ENCODE assay signal across 21 cellular contexts in the genomic region with DNA sequence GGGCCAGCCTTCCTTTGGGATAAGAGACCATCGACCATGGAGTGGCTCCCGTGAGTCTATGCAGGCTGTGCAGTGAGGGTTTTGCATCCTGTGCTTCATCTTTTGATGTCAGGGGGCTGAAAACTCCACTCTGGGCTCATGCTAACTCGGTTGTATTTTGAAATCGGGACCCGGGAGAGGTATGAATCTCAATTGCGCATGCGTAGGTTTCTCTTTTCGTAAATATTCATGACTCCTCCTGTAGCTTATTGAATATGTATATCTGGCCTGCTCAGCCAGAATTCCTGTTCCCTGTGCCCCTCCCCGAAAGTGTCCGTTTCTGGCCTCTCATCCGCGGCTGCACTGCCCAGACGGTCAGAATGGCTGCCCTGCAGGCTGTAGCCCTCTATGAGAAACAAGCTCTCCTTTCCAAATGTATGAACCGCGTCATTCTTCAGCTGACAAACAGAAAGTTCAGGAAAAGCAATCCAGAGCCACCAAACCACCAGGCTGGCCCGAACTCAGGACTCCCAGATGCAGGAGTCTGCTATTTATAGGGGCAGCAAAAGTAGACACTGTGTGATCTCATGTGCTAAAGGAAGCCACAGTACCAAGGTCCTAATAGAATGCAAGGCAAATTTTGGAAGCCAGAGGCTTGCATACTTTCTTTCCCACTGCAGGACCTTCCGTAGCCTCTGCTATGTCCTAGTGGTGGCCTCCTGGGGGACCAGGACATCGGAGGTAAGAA. TPM values are rescaled to one million over a fixed set of nuclear protein-coding genes. Genes with fewer than 3 reads are reported as not detected.
"Had no signal": no experiment of that assay in that cellular context is flagged by ENCODE, and none has a peak within 500 bp of the region (broad histone marks: within the 10 kb centered on the region; RNA-seq: fewer than 3 reads in every experiment).

No MANE protein-coding gene starts in this region.

- H3K4me3 Mint-ChIP-seq: activated naive CD4-positive, alpha-beta T cell treated with anti-CD3 and anti-CD28 coated beads, Interleukin-2, amount 50 U/mL, for 24 hours; memory B cell; naive B cell; neural progenitor cell; T-helper 2 cell treated with Interferon-gamma antibody and Interleukin-4, amounts not matched to agents 5 μg/mL and 100 μg/mL, for 36 hours had no signal

- DNase-seq: activated CD4-positive, alpha-beta T cell treated with anti-CD3 and anti-CD28 coated beads, Interleukin-2, amount 50 U/mL, for 4 hours; activated gamma-delta T cell; foreskin keratinocyte; glutamatergic neuron; kidney; mucosa of descending colon; naive B cell; spleen; stimulated activated naive CD4-positive, alpha-beta T cell; tibial artery had no signal

- H3K4me3 ChIP-seq: ascending aorta, coronary artery, left lung, mucosa of descending colon, neural progenitor cell, spleen, tibial artery had no signal

- H3K27me3 Mint-ChIP-seq: activated naive CD4-positive, alpha-beta T cell treated with anti-CD3 and anti-CD28 coated beads, Interleukin-2, amount 50 U/mL, for 24 hours had no signal

- H3K27me3 ChIP-seq: ascending aorta, foreskin keratinocyte, left lung, neural progenitor cell, spleen, tibial artery had no signal

- H3K36me3 ChIP-seq: ascending aorta, left lung, neural progenitor cell, spleen, tibial artery had no signal

- H3K9me3 ChIP-seq: ascending aorta, left lung, mucosa of descending colon, spleen, tibial artery had no signal

- ATAC-seq: foreskin keratinocyte, left lung, mucosa of descending colon had no signal

- H3K27ac ChIP-seq: ascending aorta, coronary artery, foreskin keratinocyte, left lung, neural progenitor cell, tibial artery had no signal

- H3K9me3 Mint-ChIP-seq: memory B cell; neural progenitor cell; T-helper 2 cell treated with Interferon-gamma antibody and Interleukin-4, amounts not matched to agents 5 μg/mL and 100 μg/mL, for 36 hours had no signal

- H3K36me3 Mint-ChIP-seq: memory B cell, naive B cell, neural progenitor cell had no signal

- H3K27ac Mint-ChIP-seq: activated naive CD4-positive, alpha-beta T cell treated with anti-CD3 and anti-CD28 coated beads, Interleukin-2, amount 50 U/mL, for 24 hours; memory B cell; naive B cell; neural progenitor cell; T-helper 2 cell treated with Interferon-gamma antibody and Interleukin-4, amounts not matched to agents 5 μg/mL and 100 μg/mL, for 36 hours had no signal

- H3K4me1 Mint-ChIP-seq: neural progenitor cell had no signal

- H3K4me1 ChIP-seq: ascending aorta, foreskin keratinocyte, left lung, tibial artery had no signal

RNA-seq across cellular contexts. Expression of gene AKAIN1, which starts 41.7 kb away (rescaled TPM):
- total RNA-seq: ascending aorta, epithelial cell of proximal tubule, fibroblast of lung, foreskin keratinocyte, kidney, left lung, mucosa of descending colon, osteocyte, spleen, urinary bladder had no signal
- polyA plus RNA-seq: fibroblast of lung, foreskin keratinocyte, spleen had no signal
